ENCODE assay signal across 13 cellular contexts in the genomic region with DNA sequence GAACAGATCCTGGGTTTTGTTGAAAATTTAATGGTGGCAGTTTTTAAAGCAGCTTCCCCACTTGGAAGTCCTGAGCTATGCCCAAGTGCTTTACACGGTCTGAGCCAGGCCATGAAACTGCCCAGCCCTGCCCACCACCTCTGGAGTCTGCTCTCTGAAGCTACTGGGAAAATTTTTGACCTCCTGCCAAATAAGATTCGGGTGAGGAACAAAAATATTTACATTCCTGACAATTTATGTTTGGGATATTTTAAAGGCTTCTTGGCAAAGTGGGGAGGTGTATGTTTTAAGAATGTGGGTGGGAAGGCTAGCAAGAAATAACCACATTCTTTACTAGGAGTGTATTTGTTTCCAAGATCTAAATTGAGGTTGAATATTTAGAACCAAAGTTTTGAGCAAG. TPM values are rescaled to one million over a fixed set of nuclear protein-coding genes. Genes with fewer than 3 reads are reported as not detected.
DNase-seq lines count a peak whose midpoint lies in the region; ATAC-seq and TF ChIP-seq lines count a peak whose summit lies in the region.
"Had no signal": no experiment of that assay in that cellular context is flagged by ENCODE, and none has a peak within 500 bp of the region (broad histone marks: within the 10 kb centered on the region; RNA-seq: fewer than 3 reads in every experiment).

No MANE protein-coding gene starts in this region.

- peak overlapping the region; percentile 31; the same call in 1 of the 2 replicates for H3K4me3 ChIP-seq in ACC112 (ENCODE audit: low read depth, low read length)
- H3K4me3 ChIP-seq in brain microvascular endothelial cell (ENCODE audit: low read depth, low read length): no peak overlapping the region
- H3K4me3 ChIP-seq in mucosa of descending colon: no peak overlapping the region
- H3K4me3 ChIP-seq: ovary had no signal

- H3K27ac Mint-ChIP-seq in WTC11 (no peak overlapping the region), T-helper 17 cell (no peak overlapping the region)
- no peak overlapping the region for H3K27ac Mint-ChIP-seq in activated T-cell treated with anti-CD3 and anti-CD28 coated beads, Interleukin-2, amount 50 U/mL, for 24 hours
- H3K27ac Mint-ChIP-seq: T-cell had no signal

- H3K27me3 ChIP-seq in ACC112 (ENCODE audit: insufficient read depth, low read length) (no peaks in the 10 kb centered on the region), brain microvascular endothelial cell (replicated peaks) (no peaks in the 10 kb centered on the region)
- H3K27me3 ChIP-seq: ovary had no signal

- intact Hi-C loops in mucosa of descending colon (cut with DNase I, micrococcal nuclease): no loop called here

- no peaks in the 10 kb centered on the region for H3K9me3 ChIP-seq in mucosa of descending colon
- H3K9me3 ChIP-seq in T-helper 17 cell (ENCODE audit: control insufficient read depth, low read length, poor library complexity, severe bottlenecking): no peaks in the 10 kb centered on the region
- H3K9me3 ChIP-seq: ovary had no signal

- in situ Hi-C loops in brain microvascular endothelial cell (cut with HindIII; ENCODE audit: low pct_ligation_motif_present, low sequenced_read_pairs): no loop called here

- peaks cover 23% of the 10 kb centered on the region for H3K4me1 ChIP-seq in ACC112 (ENCODE audit: control insufficient read depth, insufficient read depth, low read length, unreplicated experiment)
- H3K4me1 ChIP-seq in mucosa of descending colon (ENCODE audit: low read depth): no peaks in the 10 kb centered on the region

- ATAC-seq in HG02885 (IDR thresholded peaks at IDR 0.05; ENCODE audit: poor library complexity, unreplicated experiment) (peak; percentile 8), mucosa of descending colon (peak; percentile 20), WTC11 (no peak), T-helper 17 cell (no peak), HG03460 (IDR thresholded peaks at IDR 0.05; ENCODE audit: unreplicated experiment) (no peak)
- ATAC-seq: T-cell had no signal

- POLR2A ChIA-PET in WTC11 (lab: Charles Lee): no interaction called here

- TF ChIP-seq CTCF in brain microvascular endothelial cell (IDR thresholded peaks at IDR 0.05; ENCODE audit: low read depth, low read length, missing control alignments): no peak
- no peak for TF ChIP-seq CTCF in mucosa of descending colon (IDR thresholded peaks at IDR 0.05)
- TF ChIP-seq CTCF in WTC11 (IDR thresholded peaks at IDR 0.05): no peak

- no peak overlapping the region for H2AFZ ChIP-seq in ACC112 (ENCODE audit: low read length, unreplicated experiment)

- H3K27me3 Mint-ChIP-seq in WTC11 (ENCODE audit: low read depth): no peaks in the 10 kb centered on the region
- H3K27me3 Mint-ChIP-seq in activated T-cell treated with anti-CD3 and anti-CD28 coated beads, Interleukin-2, amount 50 U/mL, for 24 hours: no peaks in the 10 kb centered on the region
- H3K27me3 Mint-ChIP-seq in T-helper 17 cell: no peaks in the 10 kb centered on the region
- H3K27me3 Mint-ChIP-seq: T-cell had no signal

- H3K4me3 Mint-ChIP-seq in WTC11 (no peak overlapping the region), T-helper 17 cell (no peak overlapping the region)
- H3K4me3 Mint-ChIP-seq in activated T-cell treated with anti-CD3 and anti-CD28 coated beads, Interleukin-2, amount 50 U/mL, for 24 hours: no peak overlapping the region
- H3K4me3 Mint-ChIP-seq: T-cell had no signal

- H3K36me3 Mint-ChIP-seq in WTC11 (peaks cover 14% of the 10 kb centered on the region), T-helper 17 cell (ENCODE audit: low read depth) (peaks cover 2% of the 10 kb centered on the region)
- peaks cover 60% of the 10 kb centered on the region for H3K36me3 Mint-ChIP-seq in activated T-cell treated with anti-CD3 and anti-CD28 coated beads, Interleukin-2, amount 50 U/mL, for 24 hours (ENCODE audit: low read depth)

- H3K27ac ChIP-seq in ACC112 (ENCODE audit: low read depth, low read length) (peak overlapping the region; percentile 57), brain microvascular endothelial cell (peak overlapping the region; percentile 33)

- no peaks in the 10 kb centered on the region for H3K9me3 Mint-ChIP-seq in WTC11
- H3K9me3 Mint-ChIP-seq in activated T-cell treated with anti-CD3 and anti-CD28 coated beads, Interleukin-2, amount 50 U/mL, for 24 hours: no peaks in the 10 kb centered on the region
- H3K9me3 Mint-ChIP-seq: T-cell had no signal

- H3K4me1 Mint-ChIP-seq in WTC11 (no peaks in the 10 kb centered on the region), T-helper 17 cell (no peaks in the 10 kb centered on the region)
- H3K4me1 Mint-ChIP-seq in activated T-cell treated with anti-CD3 and anti-CD28 coated beads, Interleukin-2, amount 50 U/mL, for 24 hours (ENCODE audit: low read depth): no peaks in the 10 kb centered on the region

- no peaks in the 10 kb centered on the region for H3K79me2 ChIP-seq in ACC112 (ENCODE audit: control insufficient read depth, insufficient read depth, low read length, unreplicated experiment)

- H3K36me3 ChIP-seq in ACC112 (ENCODE audit: insufficient read depth, low read length) (peaks cover 9% of the 10 kb centered on the region; the same call in 1 of the 2 replicates), brain microvascular endothelial cell (replicated peaks) (no peaks in the 10 kb centered on the region), mucosa of descending colon (ENCODE audit: low read depth) (no peaks in the 10 kb centered on the region)
- H3K36me3 ChIP-seq: ovary had no signal

- CTCF ChIA-PET in WTC11 (lab: Charles Lee): no interaction called here

- DNase-seq in brain microvascular endothelial cell (peak; percentile 53), mucosa of descending colon (no peak), WTC11 (ENCODE audit: low spot score) (no peak), T-helper 17 cell (no peak)
- DNase-seq in activated T-cell treated with anti-CD3 and anti-CD28 coated beads, Interleukin-2, amount 50 U/mL, for 24 hours: no peak
- DNase-seq: activated gamma-delta T cell, erythroblast, NCI-H187, T-cell had no signal

TF ChIP-seq in WTC11, 78 proteins besides CTCF, POLR2A, EP300 and RAD21 (continues in another document):
- TF ChIP-seq HMGA2 (CRISPR knock-in tag; IDR thresholded peaks at IDR 0.05): no peak
- TF ChIP-seq, protein P1, sequence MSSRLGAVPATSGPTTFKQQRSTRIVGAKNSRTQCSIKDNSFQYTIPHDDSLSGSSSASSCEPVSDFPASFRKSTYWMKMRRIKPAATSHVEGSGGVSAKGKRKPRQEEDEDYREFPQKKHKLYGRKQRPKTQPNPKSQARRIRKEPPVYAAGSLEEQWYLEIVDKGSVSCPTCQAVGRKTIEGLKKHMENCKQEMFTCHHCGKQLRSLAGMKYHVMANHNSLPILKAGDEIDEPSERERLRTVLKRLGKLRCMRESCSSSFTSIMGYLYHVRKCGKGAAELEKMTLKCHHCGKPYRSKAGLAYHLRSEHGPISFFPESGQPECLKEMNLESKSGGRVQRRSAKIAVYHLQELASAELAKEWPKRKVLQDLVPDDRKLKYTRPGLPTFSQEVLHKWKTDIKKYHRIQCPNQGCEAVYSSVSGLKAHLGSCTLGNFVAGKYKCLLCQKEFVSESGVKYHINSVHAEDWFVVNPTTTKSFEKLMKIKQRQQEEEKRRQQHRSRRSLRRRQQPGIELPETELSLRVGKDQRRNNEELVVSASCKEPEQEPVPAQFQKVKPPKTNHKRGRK (CRISPR knock-in tag; IDR thresholded peaks at IDR 0.05; ENCODE audit: borderline replicate concordance): no peak
- TF ChIP-seq ETV6 (CRISPR knock-in tag; IDR thresholded peaks at IDR 0.05): no peak
- no peak for TF ChIP-seq NR1H2 (CRISPR knock-in tag; IDR thresholded peaks at IDR 0.05)
- no peak for TF ChIP-seq MXD4 (CRISPR knock-in tag; IDR thresholded peaks at IDR 0.05; ENCODE audit: borderline replicate concordance)
- TF ChIP-seq NR2C2 (CRISPR knock-in tag; IDR thresholded peaks at IDR 0.05): no peak
- TF ChIP-seq, protein P2, sequence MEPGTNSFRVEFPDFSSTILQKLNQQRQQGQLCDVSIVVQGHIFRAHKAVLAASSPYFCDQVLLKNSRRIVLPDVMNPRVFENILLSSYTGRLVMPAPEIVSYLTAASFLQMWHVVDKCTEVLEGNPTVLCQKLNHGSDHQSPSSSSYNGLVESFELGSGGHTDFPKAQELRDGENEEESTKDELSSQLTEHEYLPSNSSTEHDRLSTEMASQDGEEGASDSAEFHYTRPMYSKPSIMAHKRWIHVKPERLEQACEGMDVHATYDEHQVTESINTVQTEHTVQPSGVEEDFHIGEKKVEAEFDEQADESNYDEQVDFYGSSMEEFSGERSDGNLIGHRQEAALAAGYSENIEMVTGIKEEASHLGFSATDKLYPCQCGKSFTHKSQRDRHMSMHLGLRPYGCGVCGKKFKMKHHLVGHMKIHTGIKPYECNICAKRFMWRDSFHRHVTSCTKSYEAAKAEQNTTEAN (CRISPR knock-in tag; IDR thresholded peaks at IDR 0.05): no peak
- no peak for TF ChIP-seq OVOL2 (CRISPR knock-in tag; IDR thresholded peaks at IDR 0.05; ENCODE audit: borderline replicate concordance)
- TF ChIP-seq, protein P3, sequence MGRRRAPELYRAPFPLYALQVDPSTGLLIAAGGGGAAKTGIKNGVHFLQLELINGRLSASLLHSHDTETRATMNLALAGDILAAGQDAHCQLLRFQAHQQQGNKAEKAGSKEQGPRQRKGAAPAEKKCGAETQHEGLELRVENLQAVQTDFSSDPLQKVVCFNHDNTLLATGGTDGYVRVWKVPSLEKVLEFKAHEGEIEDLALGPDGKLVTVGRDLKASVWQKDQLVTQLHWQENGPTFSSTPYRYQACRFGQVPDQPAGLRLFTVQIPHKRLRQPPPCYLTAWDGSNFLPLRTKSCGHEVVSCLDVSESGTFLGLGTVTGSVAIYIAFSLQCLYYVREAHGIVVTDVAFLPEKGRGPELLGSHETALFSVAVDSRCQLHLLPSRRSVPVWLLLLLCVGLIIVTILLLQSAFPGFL (CRISPR knock-in tag; IDR thresholded peaks at IDR 0.05; ENCODE audit: borderline replicate concordance): no peak
- TF ChIP-seq, protein P4, sequence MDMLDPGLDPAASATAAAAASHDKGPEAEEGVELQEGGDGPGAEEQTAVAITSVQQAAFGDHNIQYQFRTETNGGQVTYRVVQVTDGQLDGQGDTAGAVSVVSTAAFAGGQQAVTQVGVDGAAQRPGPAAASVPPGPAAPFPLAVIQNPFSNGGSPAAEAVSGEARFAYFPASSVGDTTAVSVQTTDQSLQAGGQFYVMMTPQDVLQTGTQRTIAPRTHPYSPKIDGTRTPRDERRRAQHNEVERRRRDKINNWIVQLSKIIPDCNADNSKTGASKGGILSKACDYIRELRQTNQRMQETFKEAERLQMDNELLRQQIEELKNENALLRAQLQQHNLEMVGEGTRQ (CRISPR knock-in tag; IDR thresholded peaks at IDR 0.05): no peak
- TF ChIP-seq KAT7 (CRISPR knock-in tag; IDR thresholded peaks at IDR 0.05; ENCODE audit: borderline replicate concordance): no peak
- no peak for TF ChIP-seq JAZF1 (CRISPR knock-in tag; IDR thresholded peaks at IDR 0.05)

RNA-seq across cellular contexts. Expression of a gene that starts 50.0 kb away (rescaled TPM):
- total RNA-seq in mucosa of descending colon: 1 to 10 TPM in 2 of 3 donors, under 1 TPM in 1; 0.93 to 6.1 (median 1.9) TPM
- 0.94 to 1.2 TPM (median 1.1 TPM) in 3 replicates for total RNA-seq in WTC11 (2021)
- total RNA-seq in T-helper 17 cell: 1 to 10 TPM; 8.7 to 9.8 TPM

Comparison
In these comparisons a context has a peak if more than half of its experiments do, and no peak if none do; other contexts are left out.
1. ATAC-seq: peak in HG02885 (single experiment) and mucosa of descending colon (single experiment); none in WTC11 (single experiment), T-helper 17 cell (single experiment) and HG03460 (single experiment).